ENCODE assay signal across 1 cellular context in the genomic region with DNA sequence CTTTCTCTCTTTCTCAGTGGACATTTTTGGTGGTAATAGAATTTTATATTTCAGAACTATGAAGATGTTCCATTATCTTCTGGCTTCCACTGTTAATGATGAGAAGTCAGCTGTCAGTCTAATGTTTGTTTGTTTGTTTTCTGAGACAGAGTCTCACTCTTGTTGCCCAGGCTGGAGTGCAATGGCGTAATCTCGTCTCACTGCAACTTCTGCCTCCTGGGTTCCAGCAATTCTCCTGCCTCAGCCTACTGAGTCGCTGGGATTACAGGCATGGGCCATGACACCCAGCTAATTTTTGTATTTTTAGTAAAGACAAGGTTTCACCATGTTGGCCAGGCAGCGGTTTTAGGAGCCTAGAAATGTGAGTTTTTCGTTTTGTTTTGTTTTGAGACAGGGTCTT.
TF ChIP-seq lines count a peak whose summit lies in the region.

No MANE protein-coding gene starts in this region.

TF ChIP-seq in WTC11, 78 proteins besides CTCF, POLR2A, EP300 and RAD21 (continued from another document):
- TF ChIP-seq, protein P1, sequence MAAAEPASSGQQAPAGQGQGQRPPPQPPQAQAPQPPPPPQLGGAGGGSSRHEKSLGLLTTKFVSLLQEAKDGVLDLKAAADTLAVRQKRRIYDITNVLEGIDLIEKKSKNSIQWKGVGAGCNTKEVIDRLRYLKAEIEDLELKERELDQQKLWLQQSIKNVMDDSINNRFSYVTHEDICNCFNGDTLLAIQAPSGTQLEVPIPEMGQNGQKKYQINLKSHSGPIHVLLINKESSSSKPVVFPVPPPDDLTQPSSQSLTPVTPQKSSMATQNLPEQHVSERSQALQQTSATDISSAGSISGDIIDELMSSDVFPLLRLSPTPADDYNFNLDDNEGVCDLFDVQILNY (CRISPR knock-in tag; IDR thresholded peaks at IDR 0.05): no peak
